ENCODE assay signal across 8 cellular contexts in genomic region chr1:53014791-53015507, GRCh38. TPM values are rescaled to one million over a fixed set of nuclear protein-coding genes. Genes with fewer than 3 reads are reported as not detected.
DNase-seq lines count a peak whose midpoint lies in the region; ATAC-seq and TF ChIP-seq lines count a peak whose summit lies in the region.

No MANE protein-coding gene starts in this region.

- H3K36me3 ChIP-seq in KMS-11 (ENCODE audit: insufficient read depth) = no peaks in the 10 kb centered on the region

- peak overlapping the region; percentile 74 for H3K4me3 ChIP-seq in KMS-11 (IDR thresholded peaks at IDR 0.05; ENCODE audit: insufficient read depth, low read depth, low read length)

- peak overlapping the region; percentile 46 to 78 (median 60) for H3K27ac Mint-ChIP-seq in naive B cell

- peak overlapping the region; percentile 91 for H3K4me3 Mint-ChIP-seq in activated T-cell treated with anti-CD3 and anti-CD28 coated beads, Interleukin-2, amount 50 U/mL, for 4 hours
- H3K4me3 Mint-ChIP-seq in naive B cell = peak overlapping the region; percentile 78 to 98 (median 92)

- peak overlapping the region; percentile 90 for H2AFZ ChIP-seq in KMS-11 (ENCODE audit: low read depth)

- peak; percentile 82 for DNase-seq in D341Med (ENCODE audit: low spot score)
- peak; percentile 59 for DNase-seq in activated T-cell treated with anti-CD3 and anti-CD28 coated beads, Interleukin-2, amount 50 U/mL, for 4 hours
- DNase-seq in fibroblast of gingiva (ENCODE audit: low read depth) = peak; percentile 94
- peak; percentile 76 for DNase-seq in naive B cell
- peak; percentile 33 to 62 for DNase-seq in stimulated activated CD8-positive, alpha-beta memory T cell treated with anti-CD3 and anti-CD28 coated beads, Interleukin-7, amount 100 ng/mL, for 48 hours (ENCODE audit: extremely low read depth in 1 of 2, low read depth in 1 of 2)

- ATAC-seq in GM21576 (IDR thresholded peaks at IDR 0.05; ENCODE audit: unreplicated experiment) (peak; percentile 83), naive B cell (ENCODE audit: low read depth in 2 of 2) (peak; percentile 99)
- peak; percentile 99 for ATAC-seq in activated T-cell treated with anti-CD3 and anti-CD28 coated beads, Interleukin-2, amount 50 U/mL, for 4 hours

- no peaks in the 10 kb centered on the region for H3K9me3 Mint-ChIP-seq in activated T-cell treated with anti-CD3 and anti-CD28 coated beads, Interleukin-2, amount 50 U/mL, for 4 hours
- peaks cover 0 to 2% (median 0%) of the 10 kb centered on the region in 7 donors for H3K9me3 Mint-ChIP-seq in naive B cell

- H3K4me2 ChIP-seq in KMS-11 = peak overlapping the region; percentile 83

- H3K4me1 Mint-ChIP-seq in activated T-cell treated with anti-CD3 and anti-CD28 coated beads, Interleukin-2, amount 50 U/mL, for 4 hours (ENCODE audit: low read depth) = peaks cover 30% of the 10 kb centered on the region
- H3K4me1 Mint-ChIP-seq in naive B cell = peaks cover 20 to 32% (median 20%) of the 10 kb centered on the region in 3 donors

- peaks cover 14% of the 10 kb centered on the region for H3K36me3 Mint-ChIP-seq in activated T-cell treated with anti-CD3 and anti-CD28 coated beads, Interleukin-2, amount 50 U/mL, for 4 hours (ENCODE audit: insufficient read depth)
- peaks cover 0 to 22% of the 10 kb centered on the region in 2 donors for H3K36me3 Mint-ChIP-seq in naive B cell

- peaks cover 23% of the 10 kb centered on the region; the same call in 1 of the 2 replicates for H3K79me2 ChIP-seq in KMS-11 (ENCODE audit: insufficient read depth, low read depth)

- peak overlapping the region; percentile 13 for H3K27ac ChIP-seq in KMS-11

- peak overlapping the region; percentile 46 for H3K9ac ChIP-seq in KMS-11

- H4K20me1 ChIP-seq in KMS-11 (ENCODE audit: insufficient read depth) = no peaks in the 10 kb centered on the region

- H3K27me3 ChIP-seq in KMS-11 (ENCODE audit: insufficient read depth, low read depth) = no peaks in the 10 kb centered on the region

- H3K27me3 Mint-ChIP-seq in activated T-cell treated with anti-CD3 and anti-CD28 coated beads, Interleukin-2, amount 50 U/mL, for 4 hours (ENCODE audit: low read depth) = no peaks in the 10 kb centered on the region
- H3K27me3 Mint-ChIP-seq in naive B cell = no peaks in the 10 kb centered on the region

- H3K4me1 ChIP-seq in KMS-11 (ENCODE audit: low read depth, poor library complexity, severe bottlenecking) = peaks cover 17% of the 10 kb centered on the region

- TF ChIP-seq CTCF in KMS-11 (conservative IDR thresholded peaks at IDR 0.05; ENCODE audit: low read depth, low read length) = no peak

TF ChIP-seq in PFSK-1, 5 proteins besides CTCF, POLR2A, EP300 and RAD21:
- TF ChIP-seq TAF1 (IDR thresholded peaks at IDR 0.05; ENCODE audit: borderline replicate concordance, insufficient read depth, low read length) (no peak), SIN3A (IDR thresholded peaks at IDR 0.05; ENCODE audit: borderline replicate concordance, insufficient read depth, low read length) (peak; percentile 89; the same call in 1 of the 2 replicates)

RNA-seq across cellular contexts. Expression of gene PODN, which starts 47.1 kb away (rescaled TPM):
- polyA plus RNA-seq in PFSK-1 (2012; ENCODE audit: insufficient read length, low read depth) = not detected
- total RNA-seq in activated T-cell treated with anti-CD3 and anti-CD28 coated beads, Interleukin-2, amount 50 U/mL, for 4 hours = under 1 TPM in 2 of 3 donors, not detected in 1; 0.11 to 0.23 TPM
- polyA plus RNA-seq in naive B cell (ENCODE audit: low read depth in 6 of 6) = not detected

Comparison
In these comparisons a context has a peak if more than half of its experiments do, and no peak if none do; other contexts are left out.
1. Peak in every context shown above with its lines: DNase-seq, ATAC-seq, H3K4me3 ChIP-seq and H3K27ac ChIP-seq.